In genomic region chr7:140697447-140698143, GRCh38 we compare ENCODE assay signal across 8 cellular contexts. TPM values are rescaled to one million over a fixed set of nuclear protein-coding genes. Genes with fewer than 3 reads are reported as not detected.
DNase-seq lines count a peak whose midpoint lies in the region; ATAC-seq, FAIRE-seq and TF ChIP-seq lines count a peak whose summit lies in the region.

No MANE protein-coding gene starts in this region.

- H3K36me3 ChIP-seq in K562 (ENCODE audit: control insufficient read depth, insufficient read depth, low read length): peaks cover 26% of the 10 kb centered on the region; the same call in 2 of the 3 replicates
- peaks cover 8% of the 10 kb centered on the region for H3K36me3 ChIP-seq in lower lobe of right lung
- peaks cover 0 to under 1% (median 0%) of the 10 kb centered on the region in 4 donors for H3K36me3 ChIP-seq in upper lobe of left lung

- H3K27ac ChIP-seq in K562 (ENCODE audit: extremely low read depth, low read depth, low read length) (peak overlapping the region; percentile 85), lower lobe of right lung (peak overlapping the region; percentile 89), upper lobe of left lung (peak overlapping the region; percentile 86 to 97 (median 88))

- CTCF ChIA-PET in K562 (lab: Yijun Ruan, JAX; ENCODE audit: low intra/inter-chr PET ratio): no interaction called here

- BruUV-seq in K562 (replicated peaks; lab: Mats Ljungman, UMichigan): TSS peak; percentile 44

- H3K4me1 Mint-ChIP-seq in activated naive CD4-positive, alpha-beta T cell treated with anti-CD3 and anti-CD28 coated beads, Interleukin-2, amount 50 U/mL, for 24 hours: peaks cover 38% of the 10 kb centered on the region

- peak overlapping the region; percentile 99 for H3K27ac Mint-ChIP-seq in activated naive CD4-positive, alpha-beta T cell treated with anti-CD3 and anti-CD28 coated beads, Interleukin-2, amount 50 U/mL, for 24 hours

- in situ Hi-C loops in K562 (cut with MboI): no loop called here

- H3K27me3 ChIP-seq in K562 (ENCODE audit: control insufficient read depth in 2 of 2, insufficient read depth in 2 of 2, low read length in 2 of 2) (no peaks in the 10 kb centered on the region; a peak in 1 of 5 replicates), lower lobe of right lung (ENCODE audit: low read depth) (no peaks in the 10 kb centered on the region), upper lobe of left lung (no peaks in the 10 kb centered on the region)

- H3K4me3 ChIP-seq in K562 (peak overlapping the region; percentile 86), lower lobe of right lung (peak overlapping the region; percentile 85), upper lobe of left lung (peak overlapping the region; percentile 65 to 94 (median 82))

- ATAC-seq in K562 (no peak), lower lobe of right lung (no peak), upper lobe of left lung (ENCODE audit: low FRiP score in 2 of 2) (no peak), HG03354 (IDR thresholded peaks at IDR 0.05; ENCODE audit: poor library complexity, severe bottlenecking, unreplicated experiment) (no peak)

- H3K4me2 ChIP-seq in K562 (ENCODE audit: insufficient read depth, low read length): peak overlapping the region; percentile 100

- WGBS in K562 (ENCODE audit: insufficient coverage, low coverage, missing lambda C conversion rate): 14% methylated on average over 24 of the region's 24 CpGs
- 31 to 32% methylated on average over 22 to 24 of the region's 24 CpGs for WGBS in upper lobe of left lung, 2 donors

- H3K36me3 Mint-ChIP-seq in activated naive CD4-positive, alpha-beta T cell treated with anti-CD3 and anti-CD28 coated beads, Interleukin-2, amount 50 U/mL, for 24 hours: peaks cover 7% of the 10 kb centered on the region

- H3K9me3 ChIP-seq in K562 (replicated peaks; ENCODE audit: control insufficient read depth, insufficient read depth, low read depth, low read length): no peaks in the 10 kb centered on the region
- no peaks in the 10 kb centered on the region for H3K9me3 ChIP-seq in lower lobe of right lung
- no peaks in the 10 kb centered on the region for H3K9me3 ChIP-seq in upper lobe of left lung

- 0 out of 2 replicates have a peak, but pooled peaks cover 7% of the 10 kb centered on the region for H4K20me1 ChIP-seq in K562 (replicated peaks; ENCODE audit: control insufficient read depth, insufficient read depth, low read length)

- TF ChIP-seq POLR2A in K562 (conservative IDR thresholded peaks at IDR 0.05) (no peak), upper lobe of left lung (IDR thresholded peaks at IDR 0.05) (no peak)

- peak overlapping the region; percentile 95 for H2AFZ ChIP-seq in K562 (ENCODE audit: low read depth, low read length)

- TF ChIP-seq EP300 in K562 (IDR thresholded peaks at IDR 0.05; ENCODE audit: low read length) (no peak), upper lobe of left lung (IDR thresholded peaks at IDR 0.05) (no peak)

- peaks cover 57% of the 10 kb centered on the region for H3K79me2 ChIP-seq in K562 (ENCODE audit: control insufficient read depth, insufficient read depth, low read length)

- no peaks in the 10 kb centered on the region for H3K9me3 Mint-ChIP-seq in activated naive CD4-positive, alpha-beta T cell treated with anti-CD3 and anti-CD28 coated beads, Interleukin-2, amount 50 U/mL, for 24 hours

- no peak for TF ChIP-seq RAD21 in K562 (CRISPR knock-in tag; conservative IDR thresholded peaks at IDR 0.05 in 1 of 2, IDR thresholded peaks at IDR 0.05 in 1 of 2)

- H3K4me1 ChIP-seq in K562 (replicated peaks in 1 of 2; ENCODE audit: control insufficient read depth in 2 of 2, insufficient read depth in 2 of 2, low read length in 2 of 2) (peaks cover 18 to 33% of the 10 kb centered on the region in 2 experiments; a peak in 3 of 5 replicates), lower lobe of right lung (peaks cover 19% of the 10 kb centered on the region), upper lobe of left lung (peaks cover 13 to 22% (median 17%) of the 10 kb centered on the region in 4 donors)

- no peak for FAIRE-seq in K562 (lab: Jason Lieb, UNC)
- FAIRE-seq in D721Med (lab: Jason Lieb, UNC): no peak

- no peak for TF ChIP-seq CTCF in K562 (IDR thresholded peaks at IDR 0.05 in 2 of 3, conservative IDR thresholded peaks at IDR 0.05 in 1 of 3; ENCODE audit: insufficient read depth in 2 of 3, low read depth in 1 of 3, low read length in 3 of 3)
- no peak for TF ChIP-seq CTCF in lower lobe of right lung (IDR thresholded peaks at IDR 0.05)
- TF ChIP-seq CTCF in upper lobe of left lung (IDR thresholded peaks at IDR 0.05): no peak
- TF ChIP-seq CTCF in D721Med (IDR thresholded peaks at IDR 0.05; ENCODE audit: insufficient read depth, missing control alignments): no peak

- peaks cover 3% of the 10 kb centered on the region for H3K9me1 ChIP-seq in K562 (ENCODE audit: control insufficient read depth, insufficient read depth, low read length)

- H3K9ac ChIP-seq in K562 (ENCODE audit: insufficient read depth in 1 of 2, low read depth in 2 of 2, low read length in 2 of 2): peak overlapping the region; percentile 80 to 95

- POLR2A ChIA-PET in K562 (lab: Yijun Ruan, JAX): interaction anchor here (0.6 to 1.5 kb wide), 6 partner anchors 8 to 960 kb away, joined by 3 to 7 read pairs (median 3); no protein-coding TSS in a partner anchor

- no peak for DNase-seq in activated naive CD4-positive, alpha-beta T cell (lab: John Stamatoyannopoulos, UW)
- DNase-seq in K562 (ENCODE audit: extremely low read depth in 1 of 4, low spot score in 3 of 4): no peak
- no peak for DNase-seq in lower lobe of right lung
- no peak for DNase-seq in upper lobe of left lung
- no peak for DNase-seq in D721Med (ENCODE audit: insufficient read length, low spot score)
- DNase-seq in cerebellar nuclear complex (lab: John Stamatoyannopoulos, UW): no peak

- H3K4me3 Mint-ChIP-seq in activated naive CD4-positive, alpha-beta T cell treated with anti-CD3 and anti-CD28 coated beads, Interleukin-2, amount 50 U/mL, for 24 hours: peak overlapping the region; percentile 99

- intact Hi-C loops in K562 (cut with micrococcal nuclease) (loop anchor here (5.0 to 10.0 kb wide), 2 partner anchors 227 to 315 kb away; partner anchors contain the start of genes BRAF and MRPS33), lower lobe of right lung (cut with DNase I) (no loop called here)

- H3K27me3 Mint-ChIP-seq in activated naive CD4-positive, alpha-beta T cell treated with anti-CD3 and anti-CD28 coated beads, Interleukin-2, amount 50 U/mL, for 24 hours: no peaks in the 10 kb centered on the region

RNA-seq across cellular contexts. Expression of gene NDUFB2, which starts 1.1 kb away (rescaled TPM):
- 79.2 and 130 TPM in 2 replicates for total RNA-seq in K562 (2011; cell fraction: chromatin; rRNA removed; ENCODE audit: low replicate concordance)
- 76.4 and 80.7 TPM in 2 replicates for total RNA-seq in K562 (2011; cell fraction: nucleolus; rRNA removed)
- total RNA-seq in K562 (2011; cell fraction: nucleoplasm; rRNA removed): 109 and 165 TPM in 2 replicates
- total RNA-seq in K562 (2014; rRNA removed): 303 and 359 TPM in 2 replicates
- total RNA-seq in K562 (2014; rRNA removed; fragmentation: Illumina TruSeq; extraction: Trizol): 320 and 326 TPM in 2 replicates
- 273 and 287 TPM in 2 replicates for total RNA-seq in K562 (2015; rRNA removed; fragmentation: Illumina TruSeq; extraction: Trizol)
- total RNA-seq in K562 (2021): 304 and 329 TPM in 2 replicates
- 540 and 563 TPM in 2 replicates for polyA plus RNA-seq in K562 (2011; rRNA removed)
- polyA plus RNA-seq in K562 (2011; cell fraction: cytosol; rRNA removed): 1,462 and 1,579 TPM in 2 replicates
- 200 and 270 TPM in 2 replicates for polyA plus RNA-seq in K562 (2011; cell fraction: nucleus; rRNA removed)
- polyA plus RNA-seq in K562 (2012): 195 and 484 TPM in 2 replicates
- 220 and 292 TPM in 2 replicates for polyA plus RNA-seq in K562 (2014; fragmentation: Illumina TruSeq; extraction: Trizol)
- polyA plus RNA-seq in K562 (2014; fragmentation: Nextera tagmentation; extraction: Ambion mirVana): 1,000 to 10,000 TPM; 1,937 to 2,075 TPM
- 465 and 510 TPM in 2 replicates for polyA plus RNA-seq in K562 (2014; rRNA removed)
- polyA minus RNA-seq in K562 (2011; rRNA and poly(A)+ RNA removed): 64.1 and 78.0 TPM in 2 replicates
- 36.6 and 38.4 TPM in 2 replicates for polyA minus RNA-seq in K562 (2011; cell fraction: cytosol; rRNA and poly(A)+ RNA removed)
- polyA minus RNA-seq in K562 (2011; cell fraction: nucleus; rRNA and poly(A)+ RNA removed): 20.3 and 43.4 TPM in 2 replicates
- total RNA-seq in lower lobe of right lung: 161 TPM
- total RNA-seq in upper lobe of left lung: 100 to 1,000 TPM in 5 of 6 donors, 10 to 100 TPM in 1; 51.3 to 204 (median 156) TPM

RNA-seq across cellular contexts. Expression of gene ADCK2, which starts 24.9 kb away (rescaled TPM):
- total RNA-seq in K562 (2011; cell fraction: chromatin; rRNA removed; ENCODE audit: low replicate concordance): 7.9 and 18.9 TPM in 2 replicates
- total RNA-seq in K562 (2011; cell fraction: nucleolus; rRNA removed): 18.3 and 25.7 TPM in 2 replicates
- total RNA-seq in K562 (2011; cell fraction: nucleoplasm; rRNA removed): 16.6 and 17.8 TPM in 2 replicates
- 10.6 and 12.9 TPM in 2 replicates for total RNA-seq in K562 (2014; rRNA removed)
- total RNA-seq in K562 (2014; rRNA removed; fragmentation: Illumina TruSeq; extraction: Trizol): 9.1 and 10.3 TPM in 2 replicates
- total RNA-seq in K562 (2015; rRNA removed; fragmentation: Illumina TruSeq; extraction: Trizol): 13.3 and 13.8 TPM in 2 replicates
- 13.8 and 14.3 TPM in 2 replicates for total RNA-seq in K562 (2021)
- polyA plus RNA-seq in K562 (2011; rRNA removed): 12.0 and 12.8 TPM in 2 replicates
- 9.7 and 13.6 TPM in 2 replicates for polyA plus RNA-seq in K562 (2011; cell fraction: cytosol; rRNA removed)
- 7.2 and 7.7 TPM in 2 replicates for polyA plus RNA-seq in K562 (2011; cell fraction: nucleus; rRNA removed)
- polyA plus RNA-seq in K562 (2012): 12.2 and 28.1 TPM in 2 replicates
- 7.7 and 9.4 TPM in 2 replicates for polyA plus RNA-seq in K562 (2014; fragmentation: Illumina TruSeq; extraction: Trizol)
- polyA plus RNA-seq in K562 (2014; fragmentation: Nextera tagmentation; extraction: Ambion mirVana): 1 to 10 TPM in 1 of 2 experiments, under 1 TPM in 1; 0.08 to 1.1 TPM
- 9.7 and 10.1 TPM in 2 replicates for polyA plus RNA-seq in K562 (2014; rRNA removed)
- polyA minus RNA-seq in K562 (2011; rRNA and poly(A)+ RNA removed): 13.7 and 15.8 TPM in 2 replicates
- 9.4 and 9.5 TPM in 2 replicates for polyA minus RNA-seq in K562 (2011; cell fraction: cytosol; rRNA and poly(A)+ RNA removed)
- polyA minus RNA-seq in K562 (2011; cell fraction: nucleus; rRNA and poly(A)+ RNA removed): 5.8 and 8.3 TPM in 2 replicates
- total RNA-seq in lower lobe of right lung: 18.9 TPM
- 10 to 100 TPM; 19.4 to 39.8 (median 30.0) TPM for total RNA-seq in upper lobe of left lung

RNA-seq across cellular contexts. Expression of gene DENND2A, which starts 57.0 kb away (rescaled TPM):
- total RNA-seq in K562 (2011; cell fraction: chromatin; rRNA removed; ENCODE audit: low replicate concordance): not detected in 2 replicates
- not detected in 2 replicates for total RNA-seq in K562 (2011; cell fraction: nucleolus; rRNA removed)
- not detected in 2 replicates for total RNA-seq in K562 (2011; cell fraction: nucleoplasm; rRNA removed)
- total RNA-seq in K562 (2014; rRNA removed) (not detected in 2 replicates), K562 (2014; rRNA removed; fragmentation: Illumina TruSeq; extraction: Trizol) (not detected in 2 replicates), K562 (2015; rRNA removed; fragmentation: Illumina TruSeq; extraction: Trizol) (not detected in 2 replicates), K562 (2021) (0.16 TPM in 1 of 2 replicates, not detected in the other), lower lobe of right lung (19.0 TPM), upper lobe of left lung (10 to 100 TPM in 4 of 6 donors, 1 to 10 TPM in 2; 4.1 to 27.8 (median 12.1) TPM)
- polyA plus RNA-seq in K562 (2011; rRNA removed) (not detected in 2 replicates), K562 (2014; fragmentation: Illumina TruSeq; extraction: Trizol) (not detected in 2 replicates), K562 (2014; fragmentation: Nextera tagmentation; extraction: Ambion mirVana) (not detected), K562 (2014; rRNA removed) (not detected in 2 replicates)
- not detected in 2 replicates for polyA plus RNA-seq in K562 (2011; cell fraction: cytosol; rRNA removed)
- 0.18 TPM in 1 of 2 replicates, not detected in the other for polyA plus RNA-seq in K562 (2011; cell fraction: nucleus; rRNA removed)
- polyA plus RNA-seq in K562 (2012): not detected in 2 replicates
- polyA minus RNA-seq in K562 (2011; rRNA and poly(A)+ RNA removed): not detected in 2 replicates
- polyA minus RNA-seq in K562 (2011; cell fraction: cytosol; rRNA and poly(A)+ RNA removed): not detected in 2 replicates
- not detected in 2 replicates for polyA minus RNA-seq in K562 (2011; cell fraction: nucleus; rRNA and poly(A)+ RNA removed)

Comparison
In these comparisons a context has a peak if more than half of its experiments do, and no peak if none do; other contexts are left out.
1. RNA of gene DENND2A, which starts 57.0 kb away (total RNA-seq): 19.0 TPM in lower lobe of right lung (single experiment) and 4.1 to 27.8 TPM in upper lobe of left lung; 0.16 TPM in K562; every median in the first group is over 4 times any median in the second.
2. Peak in every context shown above with its lines, with median percentiles within 50 percentile points of each other: H3K27ac ChIP-seq and H3K4me3 ChIP-seq.